Comparison of ENCODE assay signal across 14 cellular contexts in the genomic region with DNA sequence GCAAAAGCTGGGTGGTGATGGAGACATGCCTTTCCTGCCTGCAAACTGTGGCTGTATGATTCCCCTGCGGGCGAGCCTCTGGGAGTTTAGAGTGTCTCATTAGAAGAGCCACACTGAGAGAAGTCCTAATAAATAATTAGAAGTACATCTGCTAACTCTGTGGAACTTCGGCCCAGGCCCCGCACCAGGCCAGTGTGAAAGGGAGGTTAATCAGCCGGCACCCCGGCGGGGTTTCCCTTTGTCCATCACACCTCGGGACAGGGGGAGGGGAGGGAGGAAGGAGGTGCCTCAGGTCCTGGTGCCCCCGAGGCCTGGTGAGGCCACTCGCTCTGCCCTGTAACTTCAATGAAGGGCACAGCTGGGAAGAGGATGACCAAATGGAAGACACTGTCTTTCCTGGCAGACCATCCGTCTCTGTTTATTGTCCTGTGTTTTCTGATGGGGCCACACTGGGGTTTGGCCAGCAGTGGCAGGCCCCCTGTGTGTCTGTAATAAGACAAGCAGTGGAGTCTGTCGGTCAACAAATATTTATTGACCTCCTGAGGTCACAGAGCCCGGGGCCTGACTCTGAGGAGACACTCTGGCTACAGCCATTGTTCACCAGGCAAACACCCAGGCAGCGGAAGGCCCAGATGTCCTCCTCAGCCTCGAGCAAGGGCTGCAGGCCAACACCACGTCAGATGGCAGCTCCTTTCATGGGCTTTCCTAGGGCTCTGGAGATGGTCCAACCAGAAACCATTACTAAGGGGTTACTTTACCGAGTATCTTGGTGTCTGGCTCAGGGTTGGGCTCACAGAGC.
A peak's percentile ranks its signal among the peaks of the same experiment; 100 is the strongest.
DNase-seq lines count a peak whose midpoint lies in the region; ATAC-seq and TF ChIP-seq lines count a peak whose summit lies in the region.
"Had no signal": no experiment of that assay in that cellular context is flagged by ENCODE, and none has a peak within 500 bp of the region (broad histone marks: within the 10 kb centered on the region; RNA-seq: fewer than 3 reads in every experiment).

No MANE protein-coding gene starts in this region.

- H3K4me1 ChIP-seq in right cardiac atrium (ENCODE audit: control insufficient read depth, insufficient read depth, low read length), result no peaks in the 10 kb centered on the region
- no peaks in the 10 kb centered on the region for H3K4me1 ChIP-seq in CD8-positive, alpha-beta T cell (ENCODE audit: insufficient read depth, low read length)

- H3K4me3 Mint-ChIP-seq in CD8-positive, alpha-beta T cell, result no peak overlapping the region
- no peak overlapping the region for H3K4me3 Mint-ChIP-seq in CD4-positive, alpha-beta T cell
- H3K4me3 Mint-ChIP-seq: T-helper 1 cell treated with Interleukin-12 subunit alpha and Interleukin-12 subunit beta and Interleukin-4 antibody, amounts not matched to agents 30 μg/mL and 1 μg/mL, for 36 hours had no signal

- no peak overlapping the region for H3K27ac Mint-ChIP-seq in CD8-positive, alpha-beta T cell
- H3K27ac Mint-ChIP-seq in CD4-positive, alpha-beta T cell, result no peak overlapping the region
- H3K27ac Mint-ChIP-seq: T-helper 1 cell treated with Interleukin-12 subunit alpha and Interleukin-12 subunit beta and Interleukin-4 antibody, amounts not matched to agents 30 μg/mL and 1 μg/mL, for 36 hours had no signal

- POLR2A ChIA-PET in CD8-positive, alpha-beta T cell (lab: Charles Lee), result no interaction called here
- POLR2A ChIA-PET in CD4-positive, alpha-beta T cell (lab: Charles Lee), result no interaction called here

- no peak overlapping the region for H3K4me3 ChIP-seq in right cardiac atrium (ENCODE audit: low read length)
- H3K4me3 ChIP-seq in CD8-positive, alpha-beta T cell (ENCODE audit: low read depth, low read length), result no peak overlapping the region
- H3K4me3 ChIP-seq: PC-9, tibial nerve had no signal

- 76% methylated on average over 17 of the region's 17 CpGs for WGBS in right cardiac atrium

- H3K27ac ChIP-seq in right cardiac atrium (ENCODE audit: low read length), result no peak overlapping the region
- no peak overlapping the region for H3K27ac ChIP-seq in CD8-positive, alpha-beta T cell (ENCODE audit: low read depth, low read length)
- no peak overlapping the region for H3K27ac ChIP-seq in CD4-positive, alpha-beta T cell (ENCODE audit: low read depth, low read length)
- H3K27ac ChIP-seq: KMS-11, PC-9 had no signal

- no peaks in the 10 kb centered on the region for H3K36me3 ChIP-seq in CD8-positive, alpha-beta T cell (ENCODE audit: insufficient read depth, low read length)
- H3K36me3 ChIP-seq: tibial nerve had no signal

- intact Hi-C loops in right cardiac atrium (cut with DNase I) (no loop called here), left ventricle myocardium superior (cut with micrococcal nuclease) (no loop called here)
- intact Hi-C loops in CD8-positive, alpha-beta T cell (cut with DNase I, micrococcal nuclease), result no loop called here
- intact Hi-C loops in CD4-positive, alpha-beta T cell (cut with DNase I, micrococcal nuclease), result no loop called here

- no peaks in the 10 kb centered on the region for H3K27me3 Mint-ChIP-seq in CD8-positive, alpha-beta T cell (ENCODE audit: low read depth)
- H3K27me3 Mint-ChIP-seq in CD4-positive, alpha-beta T cell, result no peaks in the 10 kb centered on the region

- H3K36me3 Mint-ChIP-seq in CD8-positive, alpha-beta T cell, result no peaks in the 10 kb centered on the region
- H3K36me3 Mint-ChIP-seq in CD4-positive, alpha-beta T cell (ENCODE audit: low read depth), result no peaks in the 10 kb centered on the region

- H3K9me3 ChIP-seq in right cardiac atrium (ENCODE audit: control insufficient read depth, low read length), result no peaks in the 10 kb centered on the region
- no peaks in the 10 kb centered on the region for H3K9me3 ChIP-seq in CD8-positive, alpha-beta T cell (ENCODE audit: low read length)
- no peaks in the 10 kb centered on the region for H3K9me3 ChIP-seq in CD4-positive, alpha-beta T cell (ENCODE audit: control insufficient read depth, low read length)
- H3K9me3 ChIP-seq: tibial nerve had no signal

- H3K4me1 Mint-ChIP-seq in CD8-positive, alpha-beta T cell (ENCODE audit: low read depth), result peaks cover 13% of the 10 kb centered on the region
- peaks cover 24% of the 10 kb centered on the region for H3K4me1 Mint-ChIP-seq in CD4-positive, alpha-beta T cell (ENCODE audit: low read depth)

- H3K9me3 Mint-ChIP-seq in CD8-positive, alpha-beta T cell, result no peaks in the 10 kb centered on the region
- H3K9me3 Mint-ChIP-seq in CD4-positive, alpha-beta T cell, result no peaks in the 10 kb centered on the region
- H3K9me3 Mint-ChIP-seq: T-helper 1 cell treated with Interleukin-12 subunit alpha and Interleukin-12 subunit beta and Interleukin-4 antibody, amounts not matched to agents 30 μg/mL and 1 μg/mL, for 36 hours had no signal

- peak; percentile 61 to 79 (median 68) for DNase-seq in right cardiac atrium
- no peak for DNase-seq in left ventricle myocardium superior
- DNase-seq in cerebellar cortex (ENCODE audit: low spot score), result peak; percentile 59
- peak; percentile 67 for DNase-seq in middle frontal gyrus (ENCODE audit: extremely low spot score, low spot score)
- DNase-seq in CD8-positive, alpha-beta T cell, result no peak
- DNase-seq in CD4-positive, alpha-beta T cell, result no peak
- DNase-seq in NCI-H1436 (lab: John Stamatoyannopoulos, UW), result no peak
- no peak for DNase-seq in LoVo (ENCODE audit: low spot score)
- DNase-seq: activated naive CD4-positive, alpha-beta T cell treated with Interleukin-2 at 50 U/mL for 16 hours; NCI-H2107; PC-9 had no signal

- no peaks in the 10 kb centered on the region for H3K27me3 ChIP-seq in right cardiac atrium (ENCODE audit: control insufficient read depth, insufficient read depth)
- H3K27me3 ChIP-seq in CD8-positive, alpha-beta T cell (ENCODE audit: insufficient read depth, low read length), result no peaks in the 10 kb centered on the region
- no peaks in the 10 kb centered on the region for H3K27me3 ChIP-seq in CD4-positive, alpha-beta T cell (ENCODE audit: control insufficient read depth, insufficient read depth, low read length)
- H3K27me3 ChIP-seq: tibial nerve had no signal

- CTCF ChIA-PET in CD8-positive, alpha-beta T cell (lab: Charles Lee), result interaction anchor here (1.3 kb wide), 1 partner anchor 224 kb away, joined by 3 read pairs; no protein-coding TSS in a partner anchor
- CTCF ChIA-PET in CD4-positive, alpha-beta T cell (lab: Charles Lee), result no interaction called here

- ATAC-seq in right cardiac atrium (peak; percentile 47 to 49), left ventricle myocardium superior (no peak)
- no peak for ATAC-seq in CD8-positive, alpha-beta T cell
- no peak for ATAC-seq in CD4-positive, alpha-beta T cell (ENCODE audit: poor library complexity)

- TF ChIP-seq CTCF in CD8-positive, alpha-beta T cell (IDR thresholded peaks at IDR 0.05), result no peak
- no peak for TF ChIP-seq CTCF in CD4-positive, alpha-beta T cell (IDR thresholded peaks at IDR 0.05)

Comparison
In these comparisons a context has a peak if more than half of its experiments do, and no peak if none do; other contexts are left out.
1. ATAC-seq: peak in right cardiac atrium (2 of 2); none in left ventricle myocardium superior (single experiment), CD8-positive, alpha-beta T cell (single experiment) and CD4-positive, alpha-beta T cell (single experiment).
2. DNase-seq: peak in right cardiac atrium (3 of 3), cerebellar cortex (single experiment) and middle frontal gyrus (single experiment); none in left ventricle myocardium superior (single experiment), CD8-positive, alpha-beta T cell (0 of 7), CD4-positive, alpha-beta T cell (0 of 10), NCI-H1436 (single experiment) and LoVo (single experiment).